In the genomic region with DNA sequence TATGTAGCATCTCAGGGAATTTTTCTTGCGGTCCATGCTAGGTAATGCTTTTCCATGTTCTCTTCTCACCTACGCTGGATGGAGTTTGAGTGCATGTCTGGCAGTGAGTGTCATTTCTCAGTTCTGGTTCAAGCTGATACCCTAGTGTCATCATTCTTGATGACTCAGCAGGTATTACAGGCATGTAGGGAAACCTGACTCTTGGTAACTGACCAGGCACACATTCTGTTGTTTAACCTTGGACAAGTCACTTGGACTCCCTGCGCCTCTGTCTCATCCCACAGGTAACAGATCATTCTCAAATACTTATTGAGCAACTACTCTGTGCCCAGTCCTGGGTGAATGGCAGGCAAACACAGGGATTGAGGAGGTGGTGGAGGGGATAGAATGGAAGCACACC, we compare ENCODE assay signal across 1 cellular context.
TF ChIP-seq lines count a peak whose summit lies in the region.

No MANE protein-coding gene starts in this region.

TF ChIP-seq in K562, 482 proteins besides CTCF, POLR2A, EP300 and RAD21 (continued from another document):
- TF ChIP-seq MAFG (tag; conservative IDR thresholded peaks at IDR 0.05) (peak; percentile 89), SMAD2 (IDR thresholded peaks at IDR 0.05; ENCODE audit: low read depth, low read length) (no peak), MAZ (CRISPR knock-in tag; conservative IDR thresholded peaks at IDR 0.05 in 1 of 2, IDR thresholded peaks at IDR 0.05 in 1 of 2) (no peak), SMC3 (conservative IDR thresholded peaks at IDR 0.05; ENCODE audit: insufficient read depth, low read depth, low read length) (no peak), RBM34 (IDR thresholded peaks at IDR 0.05; ENCODE audit: borderline replicate concordance, insufficient read depth, low read length) (no peak), ZNF354B (CRISPR knock-in tag; IDR thresholded peaks at IDR 0.05) (no peak), ZNF584 (CRISPR knock-in tag; IDR thresholded peaks at IDR 0.05; ENCODE audit: low read depth) (no peak), GATAD2B (IDR thresholded peaks at IDR 0.05; ENCODE audit: borderline replicate concordance) (no peak)
- TF ChIP-seq, protein P1, sequence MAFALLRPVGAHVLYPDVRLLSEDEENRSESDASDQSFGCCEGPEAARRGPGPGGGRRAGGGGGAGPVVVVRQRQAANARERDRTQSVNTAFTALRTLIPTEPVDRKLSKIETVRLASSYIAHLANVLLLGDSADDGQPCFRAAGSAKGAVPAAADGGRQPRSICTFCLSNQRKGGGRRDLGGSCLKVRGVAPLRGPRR (CRISPR knock-in tag; IDR thresholded peaks at IDR 0.05) = no peak
- TF ChIP-seq, protein P2, sequence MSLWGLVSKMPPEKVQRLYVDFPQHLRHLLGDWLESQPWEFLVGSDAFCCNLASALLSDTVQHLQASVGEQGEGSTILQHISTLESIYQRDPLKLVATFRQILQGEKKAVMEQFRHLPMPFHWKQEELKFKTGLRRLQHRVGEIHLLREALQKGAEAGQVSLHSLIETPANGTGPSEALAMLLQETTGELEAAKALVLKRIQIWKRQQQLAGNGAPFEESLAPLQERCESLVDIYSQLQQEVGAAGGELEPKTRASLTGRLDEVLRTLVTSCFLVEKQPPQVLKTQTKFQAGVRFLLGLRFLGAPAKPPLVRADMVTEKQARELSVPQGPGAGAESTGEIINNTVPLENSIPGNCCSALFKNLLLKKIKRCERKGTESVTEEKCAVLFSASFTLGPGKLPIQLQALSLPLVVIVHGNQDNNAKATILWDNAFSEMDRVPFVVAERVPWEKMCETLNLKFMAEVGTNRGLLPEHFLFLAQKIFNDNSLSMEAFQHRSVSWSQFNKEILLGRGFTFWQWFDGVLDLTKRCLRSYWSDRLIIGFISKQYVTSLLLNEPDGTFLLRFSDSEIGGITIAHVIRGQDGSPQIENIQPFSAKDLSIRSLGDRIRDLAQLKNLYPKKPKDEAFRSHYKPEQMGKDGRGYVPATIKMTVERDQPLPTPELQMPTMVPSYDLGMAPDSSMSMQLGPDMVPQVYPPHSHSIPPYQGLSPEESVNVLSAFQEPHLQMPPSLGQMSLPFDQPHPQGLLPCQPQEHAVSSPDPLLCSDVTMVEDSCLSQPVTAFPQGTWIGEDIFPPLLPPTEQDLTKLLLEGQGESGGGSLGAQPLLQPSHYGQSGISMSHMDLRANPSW (CRISPR knock-in tag; IDR thresholded peaks at IDR 0.05) = no peak
